In genomic region chr17:74005790-74006189, GRCh38 we compare ENCODE assay signal across 24 cellular contexts.
"Had no signal": no experiment of that assay in that cellular context is flagged by ENCODE, and none has a peak within 500 bp of the region (broad histone marks: within the 10 kb centered on the region; RNA-seq: fewer than 3 reads in every experiment).

No MANE protein-coding gene starts in this region.

- H3K9me3 ChIP-seq: ascending aorta, heart left ventricle had no signal

- DNase-seq: activated CD4-positive, alpha-beta memory T cell treated with anti-CD3 and anti-CD28 coated beads, Interleukin-2, amount 10 ng/mL, durations not matched to agents 7 days and 5 days; activated CD4-positive, alpha-beta T cell treated with anti-CD3 and anti-CD28 coated beads for 1 hour; activated CD4-positive, alpha-beta T cell treated with anti-CD3 and anti-CD28 coated beads for 4 hours; activated CD4-positive, alpha-beta T cell treated with anti-CD3 and anti-CD28 coated beads, Interleukin-2, amount 10 ng/mL, durations not matched to agents 7 days and 5 days; activated CD4-positive, alpha-beta T cell treated with anti-CD3 and anti-CD28 coated beads, Interleukin-2, amount 50 U/mL, for 4 hours; activated CD8-positive, alpha-beta memory T cell treated with anti-CD3 and anti-CD28 coated beads, Interleukin-2, amount 50 U/mL, for 48 hours; activated gamma-delta T cell; activated naive CD4-positive, alpha-beta T cell; activated naive CD4-positive, alpha-beta T cell treated with anti-CD3 and anti-CD28 coated beads, Interleukin-2, amount 10 ng/mL, durations not matched to agents 7 days and 5 days; activated naive CD8-positive, alpha-beta T cell treated with anti-CD3 and anti-CD28 coated beads, Interleukin-2, amount 10 ng/mL, durations not matched to agents 7 days and 5 days; activated T-cell treated with anti-CD3 and anti-CD28 coated beads for 4 hours; activated T-cell treated with anti-CD3 and anti-CD28 coated beads, Interleukin-2, amount 50 U/mL, for 24 hours; activated T-cell treated with anti-CD3 and anti-CD28 coated beads, Interleukin-2, amount 50 U/mL, for 72 hours; brain microvascular endothelial cell; effector CD8-positive, alpha-beta T cell; foreskin fibroblast; heart left ventricle; T-helper 1 cell; T-helper 2 cell had no signal

- H3K4me3 ChIP-seq: ascending aorta, heart left ventricle had no signal

- H3K36me3 Mint-ChIP-seq: activated naive CD4-positive, alpha-beta T cell treated with anti-CD3 and anti-CD28 coated beads, Interleukin-2, amount 10 ng/mL, durations not matched to agents 7 days and 5 days; activated naive CD4-positive, alpha-beta T cell treated with anti-CD3 and anti-CD28 coated beads, Interleukin-2, amount 50 U/mL, for 72 hours; activated naive CD8-positive, alpha-beta T cell treated with anti-CD3 and anti-CD28 coated beads, Interleukin-2, amount 10 ng/mL, durations not matched to agents 7 days and 5 days; WTC11 had no signal

- H3K27ac Mint-ChIP-seq: activated CD4-positive, alpha-beta memory T cell treated with anti-CD3 and anti-CD28 coated beads, Interleukin-2, amount 10 ng/mL, durations not matched to agents 7 days and 5 days; activated CD4-positive, alpha-beta T cell treated with anti-CD3 and anti-CD28 coated beads, Interleukin-2, amount 10 ng/mL, durations not matched to agents 7 days and 5 days; activated naive CD4-positive, alpha-beta T cell treated with anti-CD3 and anti-CD28 coated beads, Interleukin-2, amount 10 ng/mL, durations not matched to agents 7 days and 5 days; activated naive CD4-positive, alpha-beta T cell treated with anti-CD3 and anti-CD28 coated beads, Interleukin-2, amount 50 U/mL, for 72 hours; activated naive CD8-positive, alpha-beta T cell treated with anti-CD3 and anti-CD28 coated beads, Interleukin-2, amount 10 ng/mL, durations not matched to agents 7 days and 5 days; activated T-cell treated with anti-CD3 and anti-CD28 coated beads, Interleukin-2, amount 50 U/mL, for 24 hours; activated T-cell treated with anti-CD3 and anti-CD28 coated beads, Interleukin-2, amount 50 U/mL, for 72 hours; WTC11 had no signal

- H3K4me3 Mint-ChIP-seq: activated CD4-positive, alpha-beta memory T cell treated with anti-CD3 and anti-CD28 coated beads, Interleukin-2, amount 10 ng/mL, durations not matched to agents 7 days and 5 days; activated CD4-positive, alpha-beta T cell treated with anti-CD3 and anti-CD28 coated beads, Interleukin-2, amount 10 ng/mL, durations not matched to agents 7 days and 5 days; activated naive CD4-positive, alpha-beta T cell treated with anti-CD3 and anti-CD28 coated beads, Interleukin-2, amount 10 ng/mL, durations not matched to agents 7 days and 5 days; activated naive CD8-positive, alpha-beta T cell treated with anti-CD3 and anti-CD28 coated beads, Interleukin-2, amount 10 ng/mL, durations not matched to agents 7 days and 5 days; activated T-cell treated with anti-CD3 and anti-CD28 coated beads, Interleukin-2, amount 50 U/mL, for 24 hours; activated T-cell treated with anti-CD3 and anti-CD28 coated beads, Interleukin-2, amount 50 U/mL, for 72 hours; central memory CD8-positive, alpha-beta T cell; WTC11 had no signal

- H3K27me3 ChIP-seq: ascending aorta, brain microvascular endothelial cell had no signal

- H3K9me3 Mint-ChIP-seq: activated CD4-positive, alpha-beta memory T cell treated with anti-CD3 and anti-CD28 coated beads, Interleukin-2, amount 10 ng/mL, durations not matched to agents 7 days and 5 days; activated CD4-positive, alpha-beta T cell treated with anti-CD3 and anti-CD28 coated beads, Interleukin-2, amount 10 ng/mL, durations not matched to agents 7 days and 5 days; activated naive CD4-positive, alpha-beta T cell treated with anti-CD3 and anti-CD28 coated beads, Interleukin-2, amount 10 ng/mL, durations not matched to agents 7 days and 5 days; activated naive CD4-positive, alpha-beta T cell treated with anti-CD3 and anti-CD28 coated beads, Interleukin-2, amount 50 U/mL, for 72 hours; activated naive CD8-positive, alpha-beta T cell treated with anti-CD3 and anti-CD28 coated beads, Interleukin-2, amount 10 ng/mL, durations not matched to agents 7 days and 5 days; activated T-cell treated with anti-CD3 and anti-CD28 coated beads, Interleukin-2, amount 50 U/mL, for 24 hours; activated T-cell treated with anti-CD3 and anti-CD28 coated beads, Interleukin-2, amount 50 U/mL, for 72 hours; central memory CD8-positive, alpha-beta T cell; WTC11 had no signal

- H3K4me1 Mint-ChIP-seq: central memory CD8-positive, alpha-beta T cell had no signal

- H3K4me1 ChIP-seq: ascending aorta, heart left ventricle had no signal

- H3K36me3 ChIP-seq: ascending aorta, brain microvascular endothelial cell, heart left ventricle had no signal

- ATAC-seq: activated naive CD4-positive, alpha-beta T cell treated with anti-CD3 and anti-CD28 coated beads, Interleukin-2, amount 50 U/mL, for 72 hours; activated T-cell treated with anti-CD3 and anti-CD28 coated beads, Interleukin-2, amount 50 U/mL, for 72 hours; esophagus mucosa; heart left ventricle; WTC11 had no signal

- H3K27ac ChIP-seq: ascending aorta, brain microvascular endothelial cell, heart left ventricle had no signal
